In genomic region chr3:123028233-123028828, GRCh38 we compare ENCODE assay signal across 8 cellular contexts.
DNase-seq lines count a peak whose midpoint lies in the region; ATAC-seq and TF ChIP-seq lines count a peak whose summit lies in the region.

No MANE protein-coding gene starts in this region.

- TF ChIP-seq CTCF in HL-60 (IDR thresholded peaks at IDR 0.05; ENCODE audit: insufficient read depth, low read length) (no peak), nephron progenitor cell (IDR thresholded peaks at IDR 0.05) (peak; percentile 40)

- ATAC-seq in GM21390 (IDR thresholded peaks at IDR 0.05; ENCODE audit: unreplicated experiment) = no peak

- H3K27ac ChIP-seq in HL-60 (replicated peaks) = no peak overlapping the region

- no peaks in the 10 kb centered on the region for H3K36me3 Mint-ChIP-seq in nephron progenitor cell (ENCODE audit: low read depth)

- peaks cover 27% of the 10 kb centered on the region for H3K4me1 Mint-ChIP-seq in nephron progenitor cell

- peak; percentile 90 for DNase-seq in COLO829 (ENCODE audit: low spot score)
- peak; percentile 28 to 45 for DNase-seq in HL-60 (ENCODE audit: low read depth in 1 of 2, low spot score in 1 of 2)
- peak; percentile 72 for DNase-seq in NCI-H524 treated with DMSO at 0.1 percent for 48 hours (lab: John Stamatoyannopoulos, UW)
- DNase-seq in activated effector memory CD4-positive, alpha-beta T cell treated with Interleukin-2 at 50 U/mL for 16 hours = peak; percentile 1
- DNase-seq in foreskin melanocyte = peak; percentile 61
- peak; percentile 34 for DNase-seq in nephron progenitor cell
- DNase-seq in cortex of kidney (lab: John Stamatoyannopoulos, UW) = no peak

- peaks cover 51% of the 10 kb centered on the region for H3K27me3 ChIP-seq in HL-60 (ENCODE audit: insufficient read depth, poor library complexity, severe bottlenecking)

- H3K4me3 Mint-ChIP-seq in nephron progenitor cell = peak overlapping the region; percentile 78

- peaks cover 64% of the 10 kb centered on the region for H3K27me3 Mint-ChIP-seq in nephron progenitor cell (ENCODE audit: low read depth, poor library complexity)

- H3K27ac Mint-ChIP-seq in nephron progenitor cell = no peak overlapping the region

- H3K9me3 Mint-ChIP-seq in nephron progenitor cell = peaks cover 10% of the 10 kb centered on the region

- H3K4me3 ChIP-seq in HL-60 (replicated peaks; ENCODE audit: insufficient read depth, low read length) = peak overlapping the region; percentile 39
